13 cellular contexts compared by ENCODE assay signal in the genomic region with DNA sequence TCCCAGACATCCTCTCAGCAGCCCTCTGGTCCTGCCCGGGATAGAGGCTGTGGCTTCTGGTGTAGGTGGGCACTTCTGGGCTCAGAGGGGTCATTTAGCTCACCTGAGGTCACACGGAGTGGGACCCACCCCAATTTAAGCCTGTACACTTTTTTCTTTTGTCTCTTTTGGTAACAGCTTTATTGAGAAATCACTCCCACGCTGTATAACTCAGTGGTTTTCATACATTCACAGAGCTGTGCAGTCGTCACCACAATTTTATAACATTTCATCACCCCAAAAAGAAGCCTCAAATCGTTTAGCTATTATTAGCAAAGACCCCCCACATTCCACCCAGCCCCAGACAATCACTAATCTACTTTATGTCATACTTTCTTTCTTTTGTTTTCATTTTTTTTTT.
DNase-seq lines count a peak whose midpoint lies in the region; ATAC-seq and TF ChIP-seq lines count a peak whose summit lies in the region.
"Had no signal": no experiment of that assay in that cellular context is flagged by ENCODE, and none has a peak within 500 bp of the region (broad histone marks: within the 10 kb centered on the region; RNA-seq: fewer than 3 reads in every experiment).

No MANE protein-coding gene starts in this region.

- H3K4me2 ChIP-seq in BLaER1, result peak overlapping the region; percentile 82

- TF ChIP-seq CTCF in gastroesophageal sphincter (IDR thresholded peaks at IDR 0.05) (no peak), spleen (IDR thresholded peaks at IDR 0.05 in 8 of 11, conservative IDR thresholded peaks at IDR 0.05 in 3 of 11) (no peak)

- intact Hi-C loops in spleen (cut with DNase I; ENCODE audit: low total_unique reads), result no loop called here

- H3K36me3 ChIP-seq in BLaER1 (no peaks in the 10 kb centered on the region), SJCRH30 (no peaks in the 10 kb centered on the region), gastroesophageal sphincter (no peaks in the 10 kb centered on the region), spleen (no peaks in the 10 kb centered on the region)

- H3K4me1 ChIP-seq in BLaER1 (peaks cover 35% of the 10 kb centered on the region), SJCRH30 (peaks cover 3% of the 10 kb centered on the region; the same call in 1 of the 2 replicates), gastroesophageal sphincter (peaks cover 0 to 39% (median 8%) of the 10 kb centered on the region in 3 donors), spleen (peaks cover 14 to 36% (median 21%) of the 10 kb centered on the region in 6 donors)

- WGBS in gastroesophageal sphincter (ENCODE audit: low coverage in 1 of 2), 2 donors, result 52 to 71% methylated on average over 5 of the region's 5 CpGs
- 46 to 82% (median 53%) methylated on average over 5 of the region's 5 CpGs for WGBS in spleen, 5 donors

- TF ChIP-seq POLR2A in gastroesophageal sphincter (IDR thresholded peaks at IDR 0.05) (no peak), spleen (IDR thresholded peaks at IDR 0.05) (no peak)

- no peak overlapping the region for H3K9ac ChIP-seq in BLaER1

- no peak for ATAC-seq in gastroesophageal sphincter
- ATAC-seq: activated CD4-positive, CD25-positive, alpha-beta regulatory T cell treated with anti-CD3 and anti-CD28 coated beads, Interleukin-2, amount 50 U/mL, for 24 hours; activated CD8-positive, alpha-beta memory T cell treated with anti-CD3 and anti-CD28 coated beads, Interleukin-2, amount 10 ng/mL, durations not matched to agents 7 days and 5 days; naive thymus-derived CD8-positive, alpha-beta T cell had no signal

- H4K20me1 ChIP-seq in BLaER1, result no peaks in the 10 kb centered on the region

- no peak for TF ChIP-seq EP300 in gastroesophageal sphincter (IDR thresholded peaks at IDR 0.05)

- H3K27me3 ChIP-seq in BLaER1, result no peaks in the 10 kb centered on the region
- H3K27me3 ChIP-seq in SJCRH30, result no peaks in the 10 kb centered on the region
- H3K27me3 ChIP-seq in gastroesophageal sphincter, result no peaks in the 10 kb centered on the region
- H3K27me3 ChIP-seq in spleen (replicated peaks in 1 of 7), result no peaks in the 10 kb centered on the region

- H3K9me3 ChIP-seq in BLaER1 (no peaks in the 10 kb centered on the region), SJCRH30 (replicated peaks) (no peaks in the 10 kb centered on the region), gastroesophageal sphincter (no peaks in the 10 kb centered on the region), spleen (no peaks in the 10 kb centered on the region)

- H3K4me3 ChIP-seq in BLaER1, result no peak overlapping the region
- peak overlapping the region; percentile 40; the same call in 1 of the 2 replicates for H3K4me3 ChIP-seq in SJCRH30
- H3K4me3 ChIP-seq in gastroesophageal sphincter, result peak overlapping the region in 1 of 2 donors; percentile 34
- H3K4me3 ChIP-seq in spleen, result peak overlapping the region in 1 of 8 donors; percentile 54

- no peak for DNase-seq in SJCRH30
- DNase-seq in spleen, result no peak
- no peak for DNase-seq in kidney glomerular epithelial cell (lab: John Stamatoyannopoulos, UW)
- DNase-seq in NCI-H345 (lab: John Stamatoyannopoulos, UW), result no peak
- DNase-seq in A172 (ENCODE audit: low spot score), result no peak
- DNase-seq in AG08396 (ENCODE audit: low spot score), result no peak
- DNase-seq: activated CD8-positive, alpha-beta memory T cell treated with anti-CD3 and anti-CD28 coated beads, Interleukin-2, amount 10 ng/mL, durations not matched to agents 7 days and 5 days; activated effector memory CD4-positive, alpha-beta T cell treated with anti-CD3 and anti-CD28 coated beads, Interleukin-2, amount 50 U/mL, for 16 hours; HCEC 1CT; naive thymus-derived CD8-positive, alpha-beta T cell had no signal

- H3K27ac ChIP-seq in BLaER1 (no peak overlapping the region), SJCRH30 (no peak overlapping the region), gastroesophageal sphincter (peak overlapping the region in 3 of 4 donors; percentile 29 to 67 (median 65)), spleen (peak overlapping the region; percentile 8 to 81 (median 57))

Comparison
In these comparisons a context has a peak if more than half of its experiments do, and no peak if none do; other contexts are left out.
1. H3K27ac ChIP-seq: peak in gastroesophageal sphincter (3 of 4) and spleen (8 of 8); none in BLaER1 (single experiment) and SJCRH30 (single experiment).